ENCODE assay signal across 9 cellular contexts in the genomic region with DNA sequence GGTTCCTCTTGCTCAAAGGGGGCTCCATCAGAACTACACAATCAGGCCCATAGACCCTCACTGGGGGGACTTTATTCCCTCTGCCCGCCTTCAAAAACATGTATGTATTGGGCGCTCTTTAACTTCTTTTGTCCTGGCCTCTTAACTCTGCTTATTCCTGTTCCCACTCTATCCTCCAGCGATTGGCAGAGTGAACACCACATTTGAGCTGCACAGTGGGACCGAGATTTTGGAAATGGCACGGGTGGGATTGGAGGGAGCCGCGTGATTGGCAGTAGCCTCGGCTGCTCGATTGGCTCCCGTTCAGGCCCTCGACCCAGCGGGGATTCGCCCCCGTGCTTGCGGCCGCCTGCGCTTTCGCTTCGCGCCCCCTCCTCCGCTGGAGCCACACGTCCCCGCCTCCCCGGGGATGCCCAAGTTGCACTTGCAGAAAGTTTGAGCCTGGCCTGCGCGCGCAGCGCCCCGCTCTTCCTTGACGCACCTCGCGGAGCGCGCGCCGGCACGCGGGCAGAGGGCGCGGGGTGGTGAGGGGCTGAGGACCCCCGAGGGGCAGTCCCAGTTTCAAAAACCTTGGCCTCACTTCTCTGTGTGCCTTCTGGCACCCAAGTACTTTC. TPM values are rescaled to one million over a fixed set of nuclear protein-coding genes. Genes with fewer than 3 reads are reported as not detected.
DNase-seq lines count a peak whose midpoint lies in the region; ATAC-seq and TF ChIP-seq lines count a peak whose summit lies in the region.
"Had no signal": no experiment of that assay in that cellular context is flagged by ENCODE, and none has a peak within 500 bp of the region (broad histone marks: within the 10 kb centered on the region; RNA-seq: fewer than 3 reads in every experiment).

A gene (minus strand): TSS at position 192 of the 614 bp plus-strand sequence. CDS start 164 bp downstream, at position 28.

- H3K36me3 ChIP-seq in HUES48 (ENCODE audit: control insufficient read depth, insufficient read depth, low read length) (peaks cover 17% of the 10 kb centered on the region), mesodermal cell (ENCODE audit: control insufficient read depth, insufficient read depth, low read length) (no peaks in the 10 kb centered on the region)

- WGBS in mesodermal cell (ENCODE audit: insufficient coverage in 2 of 2), 2 experiments: 1% methylated on average over 34 to 35 of the region's 41 CpGs

- H3K27me3 Mint-ChIP-seq in activated naive CD8-positive, alpha-beta T cell treated with anti-CD3 and anti-CD28 coated beads, Interleukin-2, amount 10 ng/mL, durations not matched to agents 7 days and 5 days: peaks cover 76% of the 10 kb centered on the region

- peaks cover 21% of the 10 kb centered on the region for H3K4me1 Mint-ChIP-seq in activated naive CD8-positive, alpha-beta T cell treated with anti-CD3 and anti-CD28 coated beads, Interleukin-2, amount 10 ng/mL, durations not matched to agents 7 days and 5 days

- no peaks in the 10 kb centered on the region for H3K9me3 ChIP-seq in HUES48 (ENCODE audit: control insufficient read depth, insufficient read depth, low read length)
- no peaks in the 10 kb centered on the region for H3K9me3 ChIP-seq in mesodermal cell (ENCODE audit: control insufficient read depth, low read length)

- peaks cover 10% of the 10 kb centered on the region for H3K9me3 Mint-ChIP-seq in activated naive CD8-positive, alpha-beta T cell treated with anti-CD3 and anti-CD28 coated beads, Interleukin-2, amount 10 ng/mL, durations not matched to agents 7 days and 5 days

- ATAC-seq in activated naive CD8-positive, alpha-beta T cell treated with anti-CD3 and anti-CD28 coated beads, Interleukin-2, amount 10 ng/mL, durations not matched to agents 7 days and 5 days (ENCODE audit: low read depth): no peak
- no peak for ATAC-seq in HG02759 (IDR thresholded peaks at IDR 0.05; ENCODE audit: unreplicated experiment)

- H3K36me3 Mint-ChIP-seq in activated naive CD8-positive, alpha-beta T cell treated with anti-CD3 and anti-CD28 coated beads, Interleukin-2, amount 10 ng/mL, durations not matched to agents 7 days and 5 days: peaks cover 7% of the 10 kb centered on the region

- DNase-seq in activated naive CD8-positive, alpha-beta T cell treated with anti-CD3 and anti-CD28 coated beads, Interleukin-2, amount 10 ng/mL, durations not matched to agents 7 days and 5 days: peak; percentile 36
- DNase-seq in NCI-H1048 (lab: John Stamatoyannopoulos, UW): no peak
- no peak for DNase-seq in OCI-M1 (lab: John Stamatoyannopoulos, UW)
- DNase-seq in GM03348 (ENCODE audit: low spot score): no peak
- DNase-seq: activated CD4-positive, alpha-beta T cell treated with anti-CD3 and anti-CD28 coated beads for 1 hour had no signal

- TF ChIP-seq CTCF in C4-2B (conservative IDR thresholded peaks at IDR 0.05): no peak

- H3K4me1 ChIP-seq in HUES48 (ENCODE audit: control insufficient read depth, insufficient read depth, low read length): peaks cover 55% of the 10 kb centered on the region
- peaks cover 7% of the 10 kb centered on the region for H3K4me1 ChIP-seq in mesodermal cell (ENCODE audit: control insufficient read depth, insufficient read depth, low read length, poor library complexity, severe bottlenecking)

- H3K27me3 ChIP-seq in HUES48 (ENCODE audit: control insufficient read depth, insufficient read depth, low read length): peaks cover 66% of the 10 kb centered on the region

- peak within 1 kb of the TSS; percentile 65 for H3K27ac Mint-ChIP-seq in activated naive CD8-positive, alpha-beta T cell treated with anti-CD3 and anti-CD28 coated beads, Interleukin-2, amount 10 ng/mL, durations not matched to agents 7 days and 5 days

- POLR2A ChIA-PET in activated naive CD8-positive, alpha-beta T cell treated with anti-CD3 and anti-CD28 coated beads, Interleukin-2, amount 10 ng/mL, durations not matched to agents 7 days and 5 days (lab: Charles Lee): no interaction called here

- H3K27ac ChIP-seq in C4-2B (peak within 1 kb of the TSS; percentile 88), HUES48 (ENCODE audit: low read depth, low read length) (peak within 1 kb of the TSS; percentile 91), mesodermal cell (ENCODE audit: low read depth, low read length, severe bottlenecking) (peak within 1 kb of the TSS; percentile 41)

- H3K4me3 ChIP-seq in HUES48 (ENCODE audit: low read depth, low read length): peak within 1 kb of the TSS; percentile 96
- H3K4me3 ChIP-seq in mesodermal cell (ENCODE audit: extremely low read depth, insufficient read depth, low read length, poor library complexity, severe bottlenecking): peak within 1 kb of the TSS; percentile 39

- H3K4me3 Mint-ChIP-seq in activated naive CD8-positive, alpha-beta T cell treated with anti-CD3 and anti-CD28 coated beads, Interleukin-2, amount 10 ng/mL, durations not matched to agents 7 days and 5 days: peak within 1 kb of the TSS; percentile 35

- H3K9ac ChIP-seq in HUES48 (ENCODE audit: low read depth, low read length): peak within 1 kb of the TSS; percentile 62; the same call in 1 of the 2 replicates

RNA-seq across cellular contexts. Expression of the gene that starts here (rescaled TPM):
- total RNA-seq in activated naive CD8-positive, alpha-beta T cell treated with anti-CD3 and anti-CD28 coated beads, Interleukin-2, amount 10 ng/mL, durations not matched to agents 7 days and 5 days: not detected
- polyA plus RNA-seq in mesodermal cell (2013, experiment 1 of 2): 5.5 TPM
- polyA plus RNA-seq in mesodermal cell (2013, experiment 2 of 2): 4.1 TPM

Comparison
In these comparisons a context has a peak if more than half of its experiments do, and no peak if none do; other contexts are left out.
1. Peak in DNase-seq in activated naive CD8-positive, alpha-beta T cell treated with anti-CD3 and anti-CD28 coated beads, Interleukin-2, amount 10 ng/mL, durations not matched to agents 7 days and 5 days; RNA of the gene not detected or under 1 TPM.
2. H3K27ac ChIP-seq: peak in every context shown above with its lines; median percentile 91 in HUES48; 88 in C4-2B; 41 in mesodermal cell.